8 cellular contexts compared by ENCODE assay signal in the genomic region with DNA sequence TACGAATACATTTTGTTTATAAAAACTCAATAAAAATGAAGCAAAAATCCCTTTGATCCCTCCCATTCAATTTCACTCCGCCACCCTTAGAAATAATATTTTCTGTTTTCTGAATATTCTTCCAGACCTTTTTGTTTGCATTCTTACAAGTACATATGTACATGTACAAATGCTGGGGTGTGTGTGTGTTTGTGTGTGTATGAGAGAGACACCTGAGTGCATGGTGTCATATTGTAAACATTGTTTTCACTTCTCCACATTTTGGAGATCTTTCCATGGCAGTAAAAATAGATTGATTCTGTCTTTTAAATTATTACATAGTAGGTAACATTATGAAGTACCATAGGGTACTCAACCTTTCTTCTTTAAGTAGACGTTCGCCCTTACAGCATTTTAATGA. TPM values are rescaled to one million over a fixed set of nuclear protein-coding genes. Genes with fewer than 3 reads are reported as not detected.
DNase-seq lines count a peak whose midpoint lies in the region; TF ChIP-seq lines count a peak whose summit lies in the region.

No MANE protein-coding gene starts in this region.

- TF ChIP-seq CTCF in endothelial cell (IDR thresholded peaks at IDR 0.05; ENCODE audit: unreplicated experiment): no peak
- TF ChIP-seq CTCF in progenitor cell of endocrine pancreas (IDR thresholded peaks at IDR 0.05; ENCODE audit: unreplicated experiment): no peak

- H3K27me3 Mint-ChIP-seq in endothelial cell (ENCODE audit: unreplicated experiment): peaks cover 16% of the 10 kb centered on the region
- no peaks in the 10 kb centered on the region for H3K27me3 Mint-ChIP-seq in progenitor cell of endocrine pancreas

- peaks cover 31% of the 10 kb centered on the region for H3K4me1 Mint-ChIP-seq in endothelial cell (ENCODE audit: unreplicated experiment)
- H3K4me1 Mint-ChIP-seq in progenitor cell of endocrine pancreas (ENCODE audit: low read depth): peaks cover 25% of the 10 kb centered on the region

- POLR2A ChIA-PET in HEK293T (lab: Yijun Ruan, JAX): interaction anchor here (1.1 to 1.6 kb wide), 2 partner anchors 31 to 222 kb away, joined by 7 to 8 read pairs; no protein-coding TSS in a partner anchor

- H3K9me3 Mint-ChIP-seq in endothelial cell (ENCODE audit: unreplicated experiment) (no peaks in the 10 kb centered on the region), progenitor cell of endocrine pancreas (ENCODE audit: low read depth) (no peaks in the 10 kb centered on the region)

- H3K4me3 Mint-ChIP-seq in endothelial cell (ENCODE audit: unreplicated experiment): peak overlapping the region; percentile 98
- peak overlapping the region; percentile 98 for H3K4me3 Mint-ChIP-seq in progenitor cell of endocrine pancreas (ENCODE audit: low read depth)

- peaks cover 14% of the 10 kb centered on the region for H3K36me3 Mint-ChIP-seq in endothelial cell (ENCODE audit: low read depth, unreplicated experiment)
- peaks cover 5% of the 10 kb centered on the region for H3K36me3 Mint-ChIP-seq in progenitor cell of endocrine pancreas (ENCODE audit: insufficient read depth)

- H3K4me3 ChIP-seq in GM08714 (ENCODE audit: low read length): peak overlapping the region; percentile 71; the same call in 1 of the 2 replicates

- DNase-seq in NCI-H748 (lab: John Stamatoyannopoulos, UW; ENCODE audit: unreplicated experiment): peak; percentile 23
- no peak for DNase-seq in endothelial cell (ENCODE audit: low spot score)
- no peak for DNase-seq in progenitor cell of endocrine pancreas (ENCODE audit: low spot score, unreplicated experiment)
- DNase-seq in occipital lobe (lab: John Stamatoyannopoulos, UW): no peak
- DNase-seq in stimulated activated CD8-positive, alpha-beta memory T cell treated with anti-CD3 and anti-CD28 coated beads, Interleukin-4, amount 100 ng/mL, for 48 hours: no peak
- no peak for DNase-seq in NCI-H2171 treated with DMSO at 0.1 percent for 48 hours (lab: John Stamatoyannopoulos, UW)
- DNase-seq in HEK293T (ENCODE audit: extremely low spot score): no peak

- CTCF ChIA-PET in HEK293T (lab: Yijun Ruan, JAX): interaction anchor here (2.2 kb wide), 1 partner anchor 144 kb away, joined by 8 read pairs; no protein-coding TSS in a partner anchor

- H3K27ac Mint-ChIP-seq in endothelial cell (ENCODE audit: unreplicated experiment): peak overlapping the region; percentile 99
- peak overlapping the region; percentile 99 for H3K27ac Mint-ChIP-seq in progenitor cell of endocrine pancreas

TF ChIP-seq in HEK293T, 16 proteins besides CTCF, POLR2A, EP300 and RAD21:
- TF ChIP-seq ARNT (IDR thresholded peaks at IDR 0.05): no peak
- TF ChIP-seq FOXK2 (IDR thresholded peaks at IDR 0.05): no peak
- TF ChIP-seq, protein P1, sequence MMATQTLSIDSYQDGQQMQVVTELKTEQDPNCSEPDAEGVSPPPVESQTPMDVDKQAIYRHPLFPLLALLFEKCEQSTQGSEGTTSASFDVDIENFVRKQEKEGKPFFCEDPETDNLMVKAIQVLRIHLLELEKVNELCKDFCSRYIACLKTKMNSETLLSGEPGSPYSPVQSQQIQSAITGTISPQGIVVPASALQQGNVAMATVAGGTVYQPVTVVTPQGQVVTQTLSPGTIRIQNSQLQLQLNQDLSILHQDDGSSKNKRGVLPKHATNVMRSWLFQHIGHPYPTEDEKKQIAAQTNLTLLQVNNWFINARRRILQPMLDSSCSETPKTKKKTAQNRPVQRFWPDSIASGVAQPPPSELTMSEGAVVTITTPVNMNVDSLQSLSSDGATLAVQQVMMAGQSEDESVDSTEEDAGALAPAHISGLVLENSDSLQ (IDR thresholded peaks at IDR 0.05): no peak
- TF ChIP-seq TARDBP (IDR thresholded peaks at IDR 0.05): no peak
- no peak for TF ChIP-seq ELF4 (IDR thresholded peaks at IDR 0.05)

RNA-seq across cellular contexts. Expression of gene MPC2, which starts 1.2 kb away (rescaled TPM):
- total RNA-seq in endothelial cell (ENCODE audit: unreplicated experiment) (33.7 TPM), progenitor cell of endocrine pancreas (81.3 and 90.2 TPM in 2 replicates), occipital lobe (53.2 TPM)

RNA-seq across cellular contexts. Expression of gene DCAF6, which starts 1.6 kb away (rescaled TPM):
- 21.0 TPM for total RNA-seq in endothelial cell (ENCODE audit: unreplicated experiment)
- total RNA-seq in progenitor cell of endocrine pancreas: 42.7 and 45.7 TPM in 2 replicates
- 71.3 TPM for total RNA-seq in occipital lobe

RNA-seq across cellular contexts. Expression of gene ADCY10, which starts 24.1 kb away (rescaled TPM):
- total RNA-seq in endothelial cell (ENCODE audit: unreplicated experiment) (0.31 TPM), progenitor cell of endocrine pancreas (0.55 and 0.60 TPM in 2 replicates), occipital lobe (0.62 TPM)
